20 cellular contexts compared by ENCODE assay signal in the genomic region with DNA sequence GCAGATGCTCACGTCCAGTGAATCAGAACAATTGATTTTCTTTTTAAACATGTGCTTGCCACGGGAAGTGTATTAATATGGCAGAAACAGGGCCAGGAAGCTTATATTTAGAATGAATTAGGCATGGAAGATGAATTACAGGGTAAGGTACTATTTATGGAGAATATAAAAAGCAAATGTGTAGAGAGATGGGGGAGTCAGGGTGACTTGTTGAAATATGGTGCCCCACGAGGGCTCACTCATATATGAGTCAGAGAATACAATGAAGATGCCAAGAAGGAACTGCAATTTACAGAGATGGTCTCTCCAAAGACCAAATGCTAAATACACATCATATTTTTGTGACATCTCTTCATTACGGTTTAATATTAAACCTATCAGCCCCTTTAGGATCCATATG.
DNase-seq lines count a peak whose midpoint lies in the region; ATAC-seq and TF ChIP-seq lines count a peak whose summit lies in the region.
"Had no signal": no experiment of that assay in that cellular context is flagged by ENCODE, and none has a peak within 500 bp of the region (broad histone marks: within the 10 kb centered on the region; RNA-seq: fewer than 3 reads in every experiment).

No MANE protein-coding gene starts in this region.

- no peak overlapping the region for H3K4me3 Mint-ChIP-seq in HFFc6
- H3K4me3 Mint-ChIP-seq: CD4-positive, alpha-beta T cell; nephron had no signal

- H3K36me3 Mint-ChIP-seq in HFFc6 (ENCODE audit: low read depth), result no peaks in the 10 kb centered on the region; the same call in 1 of the 2 replicates

- H3K9me3 Mint-ChIP-seq in HFFc6, result no peaks in the 10 kb centered on the region

- no peak for TF ChIP-seq CTCF in HFFc6 (IDR thresholded peaks at IDR 0.05)

- H3K27ac Mint-ChIP-seq in HFFc6, result no peak overlapping the region
- H3K27ac Mint-ChIP-seq: CD4-positive, alpha-beta T cell had no signal

- peaks cover 18% of the 10 kb centered on the region for H3K4me1 Mint-ChIP-seq in HFFc6 (ENCODE audit: low read depth)

- H3K27me3 Mint-ChIP-seq in HFFc6 (ENCODE audit: insufficient read depth), result no peaks in the 10 kb centered on the region
- H3K27me3 Mint-ChIP-seq: CD4-positive, alpha-beta T cell had no signal

- no peak for ATAC-seq in HG03378 (IDR thresholded peaks at IDR 0.05; ENCODE audit: unreplicated experiment)
- ATAC-seq: foreskin keratinocyte, lower lobe of right lung had no signal

- DNase-seq in HFFc6, result peak; percentile 25
- DNase-seq in amniotic epithelial cell (ENCODE audit: low read depth), result peak; percentile 60
- DNase-seq in glomerular visceral epithelial cell (ENCODE audit: extremely low spot score), result peak; percentile 35
- no peak for DNase-seq in stimulated activated CD4-positive, alpha-beta T cell treated with anti-CD3 and anti-CD28 coated beads, Interleukin-4, amount 100 ng/mL, for 24 hours
- no peak for DNase-seq in CD1c-positive myeloid dendritic cell (ENCODE audit: extremely low spot score)
- no peak for DNase-seq in cortex of kidney (lab: John Stamatoyannopoulos, UW)
- DNase-seq: activated CD4-positive, alpha-beta T cell treated with anti-CD3 and anti-CD28 coated beads for 4 hours; activated CD8-positive, alpha-beta memory T cell treated with anti-CD3 and anti-CD28 coated beads, Interleukin-2, amount 50 U/mL, for 4 hours; activated naive CD4-positive, alpha-beta T cell treated with Interleukin-2 at 50 U/mL for 16 hours; CD4-positive, alpha-beta T cell; DND-41; foreskin keratinocyte; H7; lower lobe of right lung; NCI-H1105; NK-92 treated with Interleukin-12 subunit alpha and Interleukin-12 subunit beta, amount 100 ng/mL, for 24 hours; SHP77 treated with DMSO at 0.1 percent for 48 hours; T-helper 9 cell had no signal

Comparison
In these comparisons a context has a peak if more than half of its experiments do, and no peak if none do; other contexts are left out.
1. DNase-seq: peak in HFFc6 (single experiment), amniotic epithelial cell (single experiment) and glomerular visceral epithelial cell (single experiment); none in stimulated activated CD4-positive, alpha-beta T cell treated with anti-CD3 and anti-CD28 coated beads, Interleukin-4, amount 100 ng/mL, for 24 hours (single experiment), CD1c-positive myeloid dendritic cell (single experiment) and cortex of kidney (single experiment).